ENCODE assay signal across 8 cellular contexts in the genomic region with DNA sequence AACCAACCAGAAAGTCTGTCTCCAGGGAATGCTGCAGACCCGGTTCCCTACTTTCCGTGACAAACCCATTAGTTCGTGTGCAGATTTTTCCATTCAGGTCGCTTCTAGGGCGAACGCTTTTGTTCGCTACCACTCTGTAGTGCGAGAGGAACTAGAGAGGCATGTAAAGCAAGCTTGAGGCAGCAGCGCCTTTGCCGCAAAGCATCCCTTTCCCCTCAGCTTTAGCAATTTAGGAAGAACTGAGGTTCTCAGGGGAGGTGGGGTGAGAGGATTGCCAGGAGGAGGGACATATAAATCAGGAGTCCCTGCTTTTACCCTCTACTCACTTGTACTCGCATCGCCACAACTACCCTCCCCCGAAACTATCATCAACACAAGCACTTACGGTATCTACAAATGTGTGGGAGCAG. TPM values are rescaled to one million over a fixed set of nuclear protein-coding genes. Genes with fewer than 3 reads are reported as not detected.
DNase-seq lines count a peak whose midpoint lies in the region; ATAC-seq and TF ChIP-seq lines count a peak whose summit lies in the region.

No MANE protein-coding gene starts in this region.

- no peaks in the 10 kb centered on the region for H3K36me3 Mint-ChIP-seq in activated T-helper 1 cell treated with anti-CD3 and anti-CD28 coated beads, Interleukin-12 subunit alpha, Interleukin-12 subunit beta, Interleukin-2, Interleukin-4 antibody, amounts not matched to agents 30 ng/mL and 10 ng/mL and 1 ng/mL, durations not matched to agents 14 hours and 24 hours and 36 hours (ENCODE audit: low read depth)

- no peaks in the 10 kb centered on the region for H3K9me3 Mint-ChIP-seq in activated T-helper 1 cell treated with anti-CD3 and anti-CD28 coated beads, Interleukin-12 subunit alpha, Interleukin-12 subunit beta, Interleukin-2, Interleukin-4 antibody, amounts not matched to agents 30 ng/mL and 10 ng/mL and 1 ng/mL, durations not matched to agents 14 hours and 24 hours and 36 hours

- no peaks in the 10 kb centered on the region for H3K9me3 ChIP-seq in MG63
- no peaks in the 10 kb centered on the region for H3K9me3 ChIP-seq in neutrophil

- intact Hi-C loops in activated T-helper 1 cell treated with anti-CD3 and anti-CD28 coated beads, Interleukin-12 subunit alpha, Interleukin-12 subunit beta, Interleukin-2, Interleukin-4 antibody, amounts not matched to agents 30 ng/mL and 10 ng/mL and 1 ng/mL, durations not matched to agents 14 hours and 24 hours and 36 hours (cut with micrococcal nuclease) = no loop called here
- intact Hi-C loops in head of caudate nucleus (cut with DNase I) = no loop called here

- H3K27me3 Mint-ChIP-seq in activated T-helper 1 cell treated with anti-CD3 and anti-CD28 coated beads, Interleukin-12 subunit alpha, Interleukin-12 subunit beta, Interleukin-2, Interleukin-4 antibody, amounts not matched to agents 30 ng/mL and 10 ng/mL and 1 ng/mL, durations not matched to agents 14 hours and 24 hours and 36 hours (ENCODE audit: insufficient read depth) = peaks cover 43% of the 10 kb centered on the region

- H3K4me1 ChIP-seq in ACC112 (ENCODE audit: control insufficient read depth, insufficient read depth, low read length, unreplicated experiment) = no peaks in the 10 kb centered on the region
- H3K4me1 ChIP-seq in neutrophil (ENCODE audit: control insufficient read depth in 1 of 2, insufficient read depth in 1 of 2, low read depth in 1 of 2, low read length in 1 of 2) = peaks cover 36 to 39% of the 10 kb centered on the region in 2 experiments

- no peak for TF ChIP-seq CTCF in neutrophil (IDR thresholded peaks at IDR 0.05)

- peaks cover 11% of the 10 kb centered on the region for H3K4me1 Mint-ChIP-seq in activated T-helper 1 cell treated with anti-CD3 and anti-CD28 coated beads, Interleukin-12 subunit alpha, Interleukin-12 subunit beta, Interleukin-2, Interleukin-4 antibody, amounts not matched to agents 30 ng/mL and 10 ng/mL and 1 ng/mL, durations not matched to agents 14 hours and 24 hours and 36 hours (ENCODE audit: low read depth)

- H3K36me3 ChIP-seq in ACC112 (ENCODE audit: insufficient read depth, low read length) = no peaks in the 10 kb centered on the region
- no peaks in the 10 kb centered on the region for H3K36me3 ChIP-seq in MG63
- H3K36me3 ChIP-seq in neutrophil = peaks cover 12% of the 10 kb centered on the region

- H3K27ac ChIP-seq in ACC112 (ENCODE audit: low read depth, low read length) = no peak overlapping the region
- peak overlapping the region; percentile 97 for H3K27ac ChIP-seq in neutrophil

- peak overlapping the region; percentile 78 for H3K4me3 ChIP-seq in ACC112 (ENCODE audit: low read depth, low read length)
- peak overlapping the region; percentile 61 for H3K4me3 ChIP-seq in MG63
- H3K4me3 ChIP-seq in neutrophil (ENCODE audit: low read depth in 1 of 2, low read length in 1 of 2) = peak overlapping the region; percentile 74 to 86

- peak; percentile 57 for DNase-seq in MG63
- DNase-seq in activated T-helper 1 cell treated with anti-CD3 and anti-CD28 coated beads, Interleukin-12 subunit alpha, Interleukin-12 subunit beta, Interleukin-2, Interleukin-4 antibody, amounts not matched to agents 30 ng/mL and 10 ng/mL and 1 ng/mL, durations not matched to agents 14 hours and 24 hours and 36 hours (ENCODE audit: low spot score) = no peak
- DNase-seq in head of caudate nucleus = peak; percentile 13 to 81 (median 50)
- DNase-seq in SW480 (ENCODE audit: low spot score) = no peak

- peak overlapping the region; percentile 40 for H3K4me3 Mint-ChIP-seq in activated T-helper 1 cell treated with anti-CD3 and anti-CD28 coated beads, Interleukin-12 subunit alpha, Interleukin-12 subunit beta, Interleukin-2, Interleukin-4 antibody, amounts not matched to agents 30 ng/mL and 10 ng/mL and 1 ng/mL, durations not matched to agents 14 hours and 24 hours and 36 hours

- H3K27ac Mint-ChIP-seq in activated T-helper 1 cell treated with anti-CD3 and anti-CD28 coated beads, Interleukin-12 subunit alpha, Interleukin-12 subunit beta, Interleukin-2, Interleukin-4 antibody, amounts not matched to agents 30 ng/mL and 10 ng/mL and 1 ng/mL, durations not matched to agents 14 hours and 24 hours and 36 hours = no peak overlapping the region

- no peaks in the 10 kb centered on the region for H3K79me2 ChIP-seq in ACC112 (ENCODE audit: control insufficient read depth, insufficient read depth, low read length, unreplicated experiment)

- ATAC-seq in GM18868 (IDR thresholded peaks at IDR 0.05; ENCODE audit: unreplicated experiment) (peak; percentile 16), HG02571 (IDR thresholded peaks at IDR 0.05; ENCODE audit: unreplicated experiment) (no peak)

- H3K27me3 ChIP-seq in ACC112 (ENCODE audit: insufficient read depth, low read length) (peaks cover 48% of the 10 kb centered on the region), MG63 (no peaks in the 10 kb centered on the region), neutrophil (no peaks in the 10 kb centered on the region)

- H2AFZ ChIP-seq in ACC112 (ENCODE audit: low read length, unreplicated experiment) = no peak overlapping the region

RNA-seq across cellular contexts. Expression of gene ZNF804A, which starts 0.8 kb away (rescaled TPM):
- 0.76 and 3.6 TPM in 2 replicates for total RNA-seq in MG63 (2014; rRNA removed; shearing (Covaris generic); ENCODE audit: low replicate concordance)
- total RNA-seq in activated T-helper 1 cell treated with anti-CD3 and anti-CD28 coated beads, Interleukin-12 subunit alpha, Interleukin-12 subunit beta, Interleukin-2, Interleukin-4 antibody, amounts not matched to agents 30 ng/mL and 10 ng/mL and 1 ng/mL, durations not matched to agents 14 hours and 24 hours and 36 hours = 0.05 TPM in 1 of 2 replicates, not detected in the other

Comparison
In these comparisons a context has a peak if more than half of its experiments do, and no peak if none do; other contexts are left out.
1. DNase-seq: peak in MG63 (single experiment) and head of caudate nucleus (42 of 42); none in activated T-helper 1 cell treated with anti-CD3 and anti-CD28 coated beads, Interleukin-12 subunit alpha, Interleukin-12 subunit beta, Interleukin-2, Interleukin-4 antibody, amounts not matched to agents 30 ng/mL and 10 ng/mL and 1 ng/mL, durations not matched to agents 14 hours and 24 hours and 36 hours (single experiment) and SW480 (single experiment).
2. Peak in every context shown above with its lines, with median percentiles within 50 percentile points of each other: H3K4me3 ChIP-seq.